Comparison of ENCODE assay signal across 1 cellular context in genomic region chr14:24299255-24300191, GRCh38.
TF ChIP-seq lines count a peak whose summit lies in the region.

Gene DHRS1 (minus strand): TSS chr14:24299780. CDS start chr14:24299106, 674 bp downstream.
Gene NOP9 (plus strand): TSS chr14:24299850. CDS start chr14:24299955, 105 bp downstream.

TF ChIP-seq in HepG2, 621 proteins besides CTCF, POLR2A, EP300 and RAD21 (continued from another document):
- no peak for TF ChIP-seq ATF4 (CRISPR knock-in tag; IDR thresholded peaks at IDR 0.05)
- TF ChIP-seq ZNF550 (CRISPR knock-in tag; IDR thresholded peaks at IDR 0.05; ENCODE audit: borderline replicate concordance) = peak; percentile 97; the same call in 1 of the 2 replicates
- TF ChIP-seq TOPORS (CRISPR knock-in tag; IDR thresholded peaks at IDR 0.05) = peak; percentile 96
